Comparison of ENCODE assay signal across 1 cellular context in the genomic region with DNA sequence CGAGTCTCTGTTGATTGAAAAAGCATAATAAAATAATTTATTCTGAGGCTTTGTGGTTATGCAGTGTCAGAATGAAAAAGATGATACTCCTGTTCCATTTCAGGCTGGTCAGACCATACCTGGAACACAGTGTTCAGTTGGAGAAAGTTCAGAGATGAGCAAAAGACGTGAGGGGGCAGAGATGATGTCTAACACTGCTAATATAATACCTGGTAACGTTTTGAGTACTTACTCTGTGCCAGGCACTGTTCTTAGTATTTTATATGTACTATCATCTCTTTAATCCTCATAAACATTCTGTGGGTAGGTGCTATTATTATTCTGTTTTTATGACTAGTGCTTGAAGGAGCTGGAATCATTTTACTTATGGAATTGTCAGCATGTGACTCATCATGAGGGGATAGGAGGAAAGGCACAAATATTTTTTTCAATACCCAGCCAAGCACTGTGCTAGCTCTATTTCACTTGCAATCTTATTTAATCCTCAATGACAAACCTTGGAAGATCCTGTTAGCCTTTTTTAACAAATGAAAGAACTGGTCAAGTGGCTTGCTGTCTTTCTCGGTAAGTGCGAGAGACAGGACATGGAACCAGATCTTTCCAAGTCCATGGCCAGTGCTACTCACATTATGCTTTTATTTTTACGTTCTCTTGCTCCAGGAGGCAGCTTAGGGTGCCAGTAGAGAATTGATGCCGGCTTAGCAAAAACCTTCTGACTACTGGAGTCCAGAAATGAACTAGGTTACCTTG.
TF ChIP-seq lines count a peak whose summit lies in the region.

No MANE protein-coding gene starts in this region.

TF ChIP-seq in HEK293, 187 proteins besides CTCF, POLR2A, EP300 and RAD21 (continued from another document and continues in another):
- TF ChIP-seq, protein P1, sequence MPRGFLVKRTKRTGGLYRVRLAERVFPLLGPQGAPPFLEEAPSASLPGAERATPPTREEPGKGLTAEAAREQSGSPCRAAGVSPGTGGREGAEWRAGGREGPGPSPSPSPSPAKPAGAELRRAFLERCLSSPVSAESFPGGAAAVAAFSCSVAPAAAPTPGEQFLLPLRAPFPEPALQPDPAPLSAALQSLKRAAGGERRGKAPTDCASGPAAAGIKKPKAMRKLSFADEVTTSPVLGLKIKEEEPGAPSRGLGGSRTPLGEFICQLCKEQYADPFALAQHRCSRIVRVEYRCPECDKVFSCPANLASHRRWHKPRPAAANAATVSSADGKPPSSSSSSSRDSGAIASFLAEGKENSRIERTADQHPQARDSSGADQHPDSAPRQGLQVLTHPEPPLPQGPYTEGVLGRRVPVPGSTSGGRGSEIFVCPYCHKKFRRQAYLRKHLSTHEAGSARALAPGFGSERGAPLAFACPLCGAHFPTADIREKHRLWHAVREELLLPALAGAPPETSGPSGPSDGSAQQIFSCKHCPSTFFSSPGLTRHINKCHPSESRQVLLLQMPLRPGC (tag by site-specific recombination; IDR thresholded peaks at IDR 0.05), result peak; percentile 73
- no peak for TF ChIP-seq ZNF624 (tag by site-specific recombination; IDR thresholded peaks at IDR 0.05)
- TF ChIP-seq, protein P2, sequence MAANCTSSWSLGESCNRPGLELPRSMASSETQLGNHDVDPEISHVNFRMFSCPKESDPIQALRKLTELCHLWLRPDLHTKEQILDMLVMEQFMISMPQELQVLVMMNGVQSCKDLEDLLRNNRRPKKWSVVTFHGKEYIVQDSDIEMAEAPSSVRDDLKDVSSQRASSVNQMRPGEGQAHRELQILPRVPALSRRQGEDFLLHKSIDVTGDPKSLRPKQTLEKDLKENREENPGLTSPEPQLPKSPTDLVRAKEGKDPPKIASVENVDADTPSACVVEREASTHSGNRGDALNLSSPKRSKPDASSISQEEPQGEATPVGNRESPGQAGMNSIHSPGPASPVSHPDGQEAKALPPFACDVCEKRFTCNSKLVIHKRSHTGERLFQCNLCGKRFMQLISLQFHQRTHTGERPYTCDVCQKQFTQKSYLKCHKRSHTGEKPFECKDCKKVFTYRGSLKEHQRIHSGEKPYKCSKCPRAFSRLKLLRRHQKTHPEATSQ (tag by site-specific recombination; IDR thresholded peaks at IDR 0.05), result no peak
- no peak for TF ChIP-seq ZNF239 (tag by site-specific recombination; IDR thresholded peaks at IDR 0.05)
- TF ChIP-seq HOXD13 (CRISPR knock-in tag; IDR thresholded peaks at IDR 0.05; ENCODE audit: borderline replicate concordance), result no peak
- TF ChIP-seq, protein P3, sequence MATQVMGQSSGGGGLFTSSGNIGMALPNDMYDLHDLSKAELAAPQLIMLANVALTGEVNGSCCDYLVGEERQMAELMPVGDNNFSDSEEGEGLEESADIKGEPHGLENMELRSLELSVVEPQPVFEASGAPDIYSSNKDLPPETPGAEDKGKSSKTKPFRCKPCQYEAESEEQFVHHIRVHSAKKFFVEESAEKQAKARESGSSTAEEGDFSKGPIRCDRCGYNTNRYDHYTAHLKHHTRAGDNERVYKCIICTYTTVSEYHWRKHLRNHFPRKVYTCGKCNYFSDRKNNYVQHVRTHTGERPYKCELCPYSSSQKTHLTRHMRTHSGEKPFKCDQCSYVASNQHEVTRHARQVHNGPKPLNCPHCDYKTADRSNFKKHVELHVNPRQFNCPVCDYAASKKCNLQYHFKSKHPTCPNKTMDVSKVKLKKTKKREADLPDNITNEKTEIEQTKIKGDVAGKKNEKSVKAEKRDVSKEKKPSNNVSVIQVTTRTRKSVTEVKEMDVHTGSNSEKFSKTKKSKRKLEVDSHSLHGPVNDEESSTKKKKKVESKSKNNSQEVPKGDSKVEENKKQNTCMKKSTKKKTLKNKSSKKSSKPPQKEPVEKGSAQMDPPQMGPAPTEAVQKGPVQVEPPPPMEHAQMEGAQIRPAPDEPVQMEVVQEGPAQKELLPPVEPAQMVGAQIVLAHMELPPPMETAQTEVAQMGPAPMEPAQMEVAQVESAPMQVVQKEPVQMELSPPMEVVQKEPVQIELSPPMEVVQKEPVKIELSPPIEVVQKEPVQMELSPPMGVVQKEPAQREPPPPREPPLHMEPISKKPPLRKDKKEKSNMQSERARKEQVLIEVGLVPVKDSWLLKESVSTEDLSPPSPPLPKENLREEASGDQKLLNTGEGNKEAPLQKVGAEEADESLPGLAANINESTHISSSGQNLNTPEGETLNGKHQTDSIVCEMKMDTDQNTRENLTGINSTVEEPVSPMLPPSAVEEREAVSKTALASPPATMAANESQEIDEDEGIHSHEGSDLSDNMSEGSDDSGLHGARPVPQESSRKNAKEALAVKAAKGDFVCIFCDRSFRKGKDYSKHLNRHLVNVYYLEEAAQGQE (tag by site-specific recombination; IDR thresholded peaks at IDR 0.05), result no peak
- no peak for TF ChIP-seq ZNF529 (tag by site-specific recombination; IDR thresholded peaks at IDR 0.05; ENCODE audit: insufficient replicate concordance)
- TF ChIP-seq, protein P4, sequence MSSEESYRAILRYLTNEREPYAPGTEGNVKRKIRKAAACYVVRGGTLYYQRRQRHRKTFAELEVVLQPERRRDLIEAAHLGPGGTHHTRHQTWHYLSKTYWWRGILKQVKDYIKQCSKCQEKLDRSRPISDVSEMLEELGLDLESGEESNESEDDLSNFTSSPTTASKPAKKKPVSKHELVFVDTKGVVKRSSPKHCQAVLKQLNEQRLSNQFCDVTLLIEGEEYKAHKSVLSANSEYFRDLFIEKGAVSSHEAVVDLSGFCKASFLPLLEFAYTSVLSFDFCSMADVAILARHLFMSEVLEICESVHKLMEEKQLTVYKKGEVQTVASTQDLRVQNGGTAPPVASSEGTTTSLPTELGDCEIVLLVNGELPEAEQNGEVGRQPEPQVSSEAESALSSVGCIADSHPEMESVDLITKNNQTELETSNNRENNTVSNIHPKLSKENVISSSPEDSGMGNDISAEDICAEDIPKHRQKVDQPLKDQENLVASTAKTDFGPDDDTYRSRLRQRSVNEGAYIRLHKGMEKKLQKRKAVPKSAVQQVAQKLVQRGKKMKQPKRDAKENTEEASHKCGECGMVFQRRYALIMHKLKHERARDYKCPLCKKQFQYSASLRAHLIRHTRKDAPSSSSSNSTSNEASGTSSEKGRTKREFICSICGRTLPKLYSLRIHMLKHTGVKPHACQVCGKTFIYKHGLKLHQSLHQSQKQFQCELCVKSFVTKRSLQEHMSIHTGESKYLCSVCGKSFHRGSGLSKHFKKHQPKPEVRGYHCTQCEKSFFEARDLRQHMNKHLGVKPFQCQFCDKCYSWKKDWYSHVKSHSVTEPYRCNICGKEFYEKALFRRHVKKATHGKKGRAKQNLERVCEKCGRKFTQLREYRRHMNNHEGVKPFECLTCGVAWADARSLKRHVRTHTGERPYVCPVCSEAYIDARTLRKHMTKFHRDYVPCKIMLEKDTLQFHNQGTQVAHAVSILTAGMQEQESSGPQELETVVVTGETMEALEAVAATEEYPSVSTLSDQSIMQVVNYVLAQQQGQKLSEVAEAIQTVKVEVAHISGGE (tag by site-specific recombination; conservative IDR thresholded peaks at IDR 0.05; ENCODE audit: low read depth), result no peak
- TF ChIP-seq, protein P5, sequence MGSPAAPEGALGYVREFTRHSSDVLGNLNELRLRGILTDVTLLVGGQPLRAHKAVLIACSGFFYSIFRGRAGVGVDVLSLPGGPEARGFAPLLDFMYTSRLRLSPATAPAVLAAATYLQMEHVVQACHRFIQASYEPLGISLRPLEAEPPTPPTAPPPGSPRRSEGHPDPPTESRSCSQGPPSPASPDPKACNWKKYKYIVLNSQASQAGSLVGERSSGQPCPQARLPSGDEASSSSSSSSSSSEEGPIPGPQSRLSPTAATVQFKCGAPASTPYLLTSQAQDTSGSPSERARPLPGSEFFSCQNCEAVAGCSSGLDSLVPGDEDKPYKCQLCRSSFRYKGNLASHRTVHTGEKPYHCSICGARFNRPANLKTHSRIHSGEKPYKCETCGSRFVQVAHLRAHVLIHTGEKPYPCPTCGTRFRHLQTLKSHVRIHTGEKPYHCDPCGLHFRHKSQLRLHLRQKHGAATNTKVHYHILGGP (tag by site-specific recombination; IDR thresholded peaks at IDR 0.05), result no peak
- no peak for TF ChIP-seq GLI2 (tag by site-specific recombination; IDR thresholded peaks at IDR 0.05; ENCODE audit: borderline replicate concordance, low read depth)
- TF ChIP-seq ZNF561 (tag by site-specific recombination; IDR thresholded peaks at IDR 0.05; ENCODE audit: borderline replicate concordance), result no peak
- no peak for TF ChIP-seq ZNF16 (tag by site-specific recombination; IDR thresholded peaks at IDR 0.05; ENCODE audit: low read depth)
- TF ChIP-seq ZNF791 (tag by site-specific recombination; IDR thresholded peaks at IDR 0.05), result no peak
- TF ChIP-seq ZNF514 (tag by site-specific recombination; IDR thresholded peaks at IDR 0.05), result no peak
- no peak for TF ChIP-seq KLF7 (tag by site-specific recombination; IDR thresholded peaks at IDR 0.05; ENCODE audit: borderline replicate concordance)
- no peak for TF ChIP-seq ZNF133 (tag by site-specific recombination; IDR thresholded peaks at IDR 0.05)
- no peak for TF ChIP-seq ZNF747 (tag by site-specific recombination; IDR thresholded peaks at IDR 0.05)
- 0 out of 2 replicates have a peak, but pooled peaks have one; percentile 24 for TF ChIP-seq MYNN (tag by site-specific recombination; IDR thresholded peaks at IDR 0.05; ENCODE audit: borderline replicate concordance)
- TF ChIP-seq, protein P6, sequence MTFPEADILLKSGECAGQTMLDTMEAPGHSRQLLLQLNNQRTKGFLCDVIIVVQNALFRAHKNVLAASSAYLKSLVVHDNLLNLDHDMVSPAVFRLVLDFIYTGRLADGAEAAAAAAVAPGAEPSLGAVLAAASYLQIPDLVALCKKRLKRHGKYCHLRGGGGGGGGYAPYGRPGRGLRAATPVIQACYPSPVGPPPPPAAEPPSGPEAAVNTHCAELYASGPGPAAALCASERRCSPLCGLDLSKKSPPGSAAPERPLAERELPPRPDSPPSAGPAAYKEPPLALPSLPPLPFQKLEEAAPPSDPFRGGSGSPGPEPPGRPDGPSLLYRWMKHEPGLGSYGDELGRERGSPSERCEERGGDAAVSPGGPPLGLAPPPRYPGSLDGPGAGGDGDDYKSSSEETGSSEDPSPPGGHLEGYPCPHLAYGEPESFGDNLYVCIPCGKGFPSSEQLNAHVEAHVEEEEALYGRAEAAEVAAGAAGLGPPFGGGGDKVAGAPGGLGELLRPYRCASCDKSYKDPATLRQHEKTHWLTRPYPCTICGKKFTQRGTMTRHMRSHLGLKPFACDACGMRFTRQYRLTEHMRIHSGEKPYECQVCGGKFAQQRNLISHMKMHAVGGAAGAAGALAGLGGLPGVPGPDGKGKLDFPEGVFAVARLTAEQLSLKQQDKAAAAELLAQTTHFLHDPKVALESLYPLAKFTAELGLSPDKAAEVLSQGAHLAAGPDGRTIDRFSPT (tag by site-specific recombination; IDR thresholded peaks at IDR 0.05), result peak; percentile 90
- TF ChIP-seq ZBTB21 (tag by site-specific recombination; IDR thresholded peaks at IDR 0.05), result no peak
- no peak for TF ChIP-seq ZIC2 (tag by site-specific recombination; IDR thresholded peaks at IDR 0.05)
- TF ChIP-seq ZNF311 (tag by site-specific recombination; IDR thresholded peaks at IDR 0.05; ENCODE audit: borderline replicate concordance), result no peak
- TF ChIP-seq ZNF785 (tag by site-specific recombination; IDR thresholded peaks at IDR 0.05), result no peak
- peak; percentile 46; the same call in 1 of the 2 replicates for TF ChIP-seq ZBTB17 (tag by site-specific recombination; IDR thresholded peaks at IDR 0.05)
- TF ChIP-seq ZNF157 (tag by site-specific recombination; IDR thresholded peaks at IDR 0.05), result no peak
- TF ChIP-seq, protein P7, sequence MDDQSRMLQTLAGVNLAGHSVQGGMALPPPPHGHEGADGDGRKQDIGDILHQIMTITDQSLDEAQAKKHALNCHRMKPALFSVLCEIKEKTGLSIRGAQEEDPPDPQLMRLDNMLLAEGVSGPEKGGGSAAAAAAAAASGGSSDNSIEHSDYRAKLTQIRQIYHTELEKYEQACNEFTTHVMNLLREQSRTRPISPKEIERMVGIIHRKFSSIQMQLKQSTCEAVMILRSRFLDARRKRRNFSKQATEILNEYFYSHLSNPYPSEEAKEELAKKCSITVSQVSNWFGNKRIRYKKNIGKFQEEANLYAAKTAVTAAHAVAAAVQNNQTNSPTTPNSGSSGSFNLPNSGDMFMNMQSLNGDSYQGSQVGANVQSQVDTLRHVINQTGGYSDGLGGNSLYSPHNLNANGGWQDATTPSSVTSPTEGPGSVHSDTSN (CRISPR knock-in tag; IDR thresholded peaks at IDR 0.05), result no peak
- peak; percentile 75 for TF ChIP-seq OSR2 (tag by site-specific recombination; IDR thresholded peaks at IDR 0.05)
- 0 out of 2 replicates have a peak, but pooled peaks have one; percentile 29 for TF ChIP-seq WT1 (tag by site-specific recombination; IDR thresholded peaks at IDR 0.05)
- TF ChIP-seq ZNF473 (tag by site-specific recombination; IDR thresholded peaks at IDR 0.05), result no peak
- no peak for TF ChIP-seq ZNF544 (tag by site-specific recombination; IDR thresholded peaks at IDR 0.05)
- TF ChIP-seq ZNF366 (tag by site-specific recombination; conservative IDR thresholded peaks at IDR 0.05), result 0 out of 2 replicates have a peak, but pooled peaks have one; percentile 42
- TF ChIP-seq, protein P8, sequence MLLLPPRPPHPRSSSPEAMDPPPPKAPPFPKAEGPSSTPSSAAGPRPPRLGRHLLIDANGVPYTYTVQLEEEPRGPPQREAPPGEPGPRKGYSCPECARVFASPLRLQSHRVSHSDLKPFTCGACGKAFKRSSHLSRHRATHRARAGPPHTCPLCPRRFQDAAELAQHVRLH (tag by site-specific recombination; IDR thresholded peaks at IDR 0.05), result no peak
- TF ChIP-seq ZNF501 (tag by site-specific recombination; IDR thresholded peaks at IDR 0.05), result 0 out of 2 replicates have a peak, but pooled peaks have one; percentile 7
- no peak for TF ChIP-seq ZNF324 (tag by site-specific recombination; IDR thresholded peaks at IDR 0.05)
- TF ChIP-seq ZNF341 (tag by site-specific recombination; IDR thresholded peaks at IDR 0.05; ENCODE audit: low read depth), result no peak
- TF ChIP-seq ZNF274 (IDR thresholded peaks at IDR 0.05; ENCODE audit: low read length), result no peak
- TF ChIP-seq ZNF274 (tag by site-specific recombination; IDR thresholded peaks at IDR 0.05; ENCODE audit: borderline replicate concordance), result no peak
